In genomic region chr17:31680126-31680525, GRCh38 we compare ENCODE assay signal across 15 cellular contexts.
DNase-seq lines count a peak whose midpoint lies in the region; ATAC-seq and TF ChIP-seq lines count a peak whose summit lies in the region.
"Had no signal": no experiment of that assay in that cellular context is flagged by ENCODE, and none has a peak within 500 bp of the region (broad histone marks: within the 10 kb centered on the region; RNA-seq: fewer than 3 reads in every experiment).

No MANE protein-coding gene starts in this region.

- no peaks in the 10 kb centered on the region for H3K9me3 Mint-ChIP-seq in activated CD4-positive, alpha-beta memory T cell treated with anti-CD3 and anti-CD28 coated beads, Interleukin-2, amount 10 ng/mL, durations not matched to agents 7 days and 5 days
- H3K9me3 Mint-ChIP-seq in natural killer cell, result no peaks in the 10 kb centered on the region

- POLR2A ChIA-PET in activated CD4-positive, alpha-beta memory T cell treated with anti-CD3 and anti-CD28 coated beads, Interleukin-2, amount 10 ng/mL, durations not matched to agents 7 days and 5 days (lab: Charles Lee), result no interaction called here

- ATAC-seq in natural killer cell (peak; percentile 67 to 82 (median 71)), HG02981 (IDR thresholded peaks at IDR 0.05; ENCODE audit: unreplicated experiment) (no peak), left lung (no peak)

- H3K36me3 Mint-ChIP-seq in activated CD4-positive, alpha-beta memory T cell treated with anti-CD3 and anti-CD28 coated beads, Interleukin-2, amount 10 ng/mL, durations not matched to agents 7 days and 5 days (ENCODE audit: low read depth), result no peaks in the 10 kb centered on the region
- H3K36me3 Mint-ChIP-seq in natural killer cell, result no peaks in the 10 kb centered on the region

- H3K4me3 ChIP-seq in H7 (ENCODE audit: insufficient read depth, low read depth, low read length) (no peak overlapping the region), left lung (no peak overlapping the region)
- H3K4me3 ChIP-seq: lower lobe of right lung, SK-N-MC, upper lobe of left lung had no signal

- H3K36me3 ChIP-seq in H7 (replicated peaks; ENCODE audit: control insufficient read depth, insufficient read depth, low read length) (no peaks in the 10 kb centered on the region), left lung (no peaks in the 10 kb centered on the region)
- H3K36me3 ChIP-seq: lower lobe of right lung, upper lobe of left lung had no signal

- H3K27me3 Mint-ChIP-seq in activated CD4-positive, alpha-beta memory T cell treated with anti-CD3 and anti-CD28 coated beads, Interleukin-2, amount 10 ng/mL, durations not matched to agents 7 days and 5 days, result peaks cover 27% of the 10 kb centered on the region
- H3K27me3 Mint-ChIP-seq in natural killer cell (ENCODE audit: low read depth in 2 of 2), result peaks cover 21 to 26% of the 10 kb centered on the region in 2 donors

- no peak overlapping the region for H3K27ac Mint-ChIP-seq in activated CD4-positive, alpha-beta memory T cell treated with anti-CD3 and anti-CD28 coated beads, Interleukin-2, amount 10 ng/mL, durations not matched to agents 7 days and 5 days
- no peak overlapping the region for H3K27ac Mint-ChIP-seq in natural killer cell

- CTCF ChIA-PET in activated CD4-positive, alpha-beta memory T cell treated with anti-CD3 and anti-CD28 coated beads, Interleukin-2, amount 10 ng/mL, durations not matched to agents 7 days and 5 days (lab: Charles Lee), result no interaction called here

- TF ChIP-seq CTCF in natural killer cell (IDR thresholded peaks at IDR 0.05) (no peak), left lung (IDR thresholded peaks at IDR 0.05) (no peak)

- H3K4me1 Mint-ChIP-seq in activated CD4-positive, alpha-beta memory T cell treated with anti-CD3 and anti-CD28 coated beads, Interleukin-2, amount 10 ng/mL, durations not matched to agents 7 days and 5 days, result peaks cover 6% of the 10 kb centered on the region
- H3K4me1 Mint-ChIP-seq in natural killer cell, result peaks cover 0 to 7% of the 10 kb centered on the region in 2 donors

- no peaks in the 10 kb centered on the region for H3K27me3 ChIP-seq in H7 (ENCODE audit: control insufficient read depth, insufficient read depth, low read length)
- H3K27me3 ChIP-seq in left lung, result no peaks in the 10 kb centered on the region
- H3K27me3 ChIP-seq: upper lobe of left lung had no signal

- no peak overlapping the region for H3K4me3 Mint-ChIP-seq in activated CD4-positive, alpha-beta memory T cell treated with anti-CD3 and anti-CD28 coated beads, Interleukin-2, amount 10 ng/mL, durations not matched to agents 7 days and 5 days
- no peak overlapping the region for H3K4me3 Mint-ChIP-seq in natural killer cell

- peak; percentile 2 to 30 for DNase-seq in stimulated activated CD4-positive, alpha-beta T cell treated with anti-CD3 and anti-CD28 coated beads, Interleukin-12 subunit alpha, Interleukin-12 subunit beta, amount 100 ng/mL, for 24 hours (ENCODE audit: low read depth in 2 of 2)
- DNase-seq in stimulated activated CD4-positive, alpha-beta T cell treated with anti-CD3 and anti-CD28 coated beads, Interleukin-4, amount 100 ng/mL, for 4 hours, result no peak
- DNase-seq in activated CD4-positive, alpha-beta memory T cell treated with anti-CD3 and anti-CD28 coated beads, Interleukin-2, amount 10 ng/mL, durations not matched to agents 7 days and 5 days, result peak; percentile 26
- no peak for DNase-seq in natural killer cell
- DNase-seq in H7, result no peak
- DNase-seq in COLO829 (ENCODE audit: low spot score), result no peak
- DNase-seq in left lung, result no peak
- DNase-seq: AML-193, hippocampal formation, lower lobe of right lung, NCI-H1436, NCI-H526 treated with DMSO at 0.1 percent for 48 hours, upper lobe of left lung had no signal

- no peaks in the 10 kb centered on the region for H3K9me3 ChIP-seq in left lung
- H3K9me3 ChIP-seq: lower lobe of right lung, upper lobe of left lung had no signal

- intact Hi-C loops in natural killer cell (cut with micrococcal nuclease), result no loop called here
- intact Hi-C loops in left lung (cut with DNase I), result no loop called here

- no peaks in the 10 kb centered on the region for H3K4me1 ChIP-seq in left lung
- H3K4me1 ChIP-seq: lower lobe of right lung, upper lobe of left lung had no signal

- H3K27ac ChIP-seq in left lung, result no peak overlapping the region
- H3K27ac ChIP-seq: lower lobe of right lung, SK-N-MC, upper lobe of left lung had no signal

Comparison
In these comparisons a context has a peak if more than half of its experiments do, and no peak if none do; other contexts are left out.
1. DNase-seq: peak in stimulated activated CD4-positive, alpha-beta T cell treated with anti-CD3 and anti-CD28 coated beads, Interleukin-12 subunit alpha, Interleukin-12 subunit beta, amount 100 ng/mL, for 24 hours (2 of 2) and activated CD4-positive, alpha-beta memory T cell treated with anti-CD3 and anti-CD28 coated beads, Interleukin-2, amount 10 ng/mL, durations not matched to agents 7 days and 5 days (single experiment); none in stimulated activated CD4-positive, alpha-beta T cell treated with anti-CD3 and anti-CD28 coated beads, Interleukin-4, amount 100 ng/mL, for 4 hours (0 of 2), natural killer cell (single experiment), H7 (single experiment), COLO829 (single experiment) and left lung (0 of 2).
2. ATAC-seq: peak in natural killer cell (3 of 3); none in HG02981 (single experiment) and left lung (single experiment).